ENCODE assay signal across 1 cellular context in the genomic region with DNA sequence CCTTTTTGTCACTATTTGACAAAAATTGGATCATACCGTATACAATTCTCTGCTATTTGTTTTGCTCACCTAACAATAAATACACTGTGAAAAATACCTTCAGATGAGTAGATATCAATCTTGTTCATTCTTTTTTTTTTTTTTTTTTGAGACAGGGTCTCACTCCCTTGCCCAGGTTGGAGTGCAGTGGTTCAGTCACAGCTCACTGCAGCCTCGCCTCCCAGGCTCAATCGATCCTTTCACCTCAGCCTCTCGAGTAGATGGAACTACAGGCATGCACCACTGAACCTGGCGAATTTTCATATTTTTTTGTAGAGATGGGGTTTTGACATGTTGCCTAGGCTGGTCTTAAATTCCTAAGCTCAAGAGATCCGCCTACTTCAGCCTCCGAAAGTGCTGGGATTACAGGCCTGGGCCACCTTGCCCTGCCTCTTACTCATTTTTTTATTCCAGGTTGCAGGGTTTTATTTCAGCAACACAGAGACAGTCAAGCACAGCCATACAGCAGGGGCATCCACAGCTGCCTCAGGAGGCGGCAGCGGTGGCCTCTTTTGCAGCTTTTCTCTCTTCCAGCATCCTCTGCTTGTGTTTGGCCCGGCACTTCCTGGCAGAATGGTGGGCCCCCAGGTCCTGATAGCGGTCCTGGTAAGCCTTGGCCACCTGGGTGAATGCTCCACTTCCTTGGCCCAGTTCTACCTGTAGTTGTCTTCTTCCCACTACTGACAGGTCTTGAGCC.
TF ChIP-seq lines count a peak whose summit lies in the region.

No MANE protein-coding gene starts in this region.

TF ChIP-seq in GM23338, 12 proteins besides CTCF, POLR2A, EP300 and RAD21:
- TF ChIP-seq JUNB (IDR thresholded peaks at IDR 0.05; ENCODE audit: unreplicated experiment): no peak
- TF ChIP-seq NANOG (IDR thresholded peaks at IDR 0.05; ENCODE audit: borderline replicate concordance): no peak
- no peak for TF ChIP-seq EZH2phosphoT487 (IDR thresholded peaks at IDR 0.05; ENCODE audit: unreplicated experiment)
- TF ChIP-seq ETS1 (IDR thresholded peaks at IDR 0.05): no peak
- TF ChIP-seq EZH2 (IDR thresholded peaks at IDR 0.05; ENCODE audit: low read depth, unreplicated experiment): no peak
- TF ChIP-seq ZNF331 (CRISPR knock-in tag; IDR thresholded peaks at IDR 0.05; ENCODE audit: low read depth): no peak
- no peak for TF ChIP-seq POLR2AphosphoS5 (IDR thresholded peaks at IDR 0.05; ENCODE audit: low read depth)
- TF ChIP-seq, protein P1, sequence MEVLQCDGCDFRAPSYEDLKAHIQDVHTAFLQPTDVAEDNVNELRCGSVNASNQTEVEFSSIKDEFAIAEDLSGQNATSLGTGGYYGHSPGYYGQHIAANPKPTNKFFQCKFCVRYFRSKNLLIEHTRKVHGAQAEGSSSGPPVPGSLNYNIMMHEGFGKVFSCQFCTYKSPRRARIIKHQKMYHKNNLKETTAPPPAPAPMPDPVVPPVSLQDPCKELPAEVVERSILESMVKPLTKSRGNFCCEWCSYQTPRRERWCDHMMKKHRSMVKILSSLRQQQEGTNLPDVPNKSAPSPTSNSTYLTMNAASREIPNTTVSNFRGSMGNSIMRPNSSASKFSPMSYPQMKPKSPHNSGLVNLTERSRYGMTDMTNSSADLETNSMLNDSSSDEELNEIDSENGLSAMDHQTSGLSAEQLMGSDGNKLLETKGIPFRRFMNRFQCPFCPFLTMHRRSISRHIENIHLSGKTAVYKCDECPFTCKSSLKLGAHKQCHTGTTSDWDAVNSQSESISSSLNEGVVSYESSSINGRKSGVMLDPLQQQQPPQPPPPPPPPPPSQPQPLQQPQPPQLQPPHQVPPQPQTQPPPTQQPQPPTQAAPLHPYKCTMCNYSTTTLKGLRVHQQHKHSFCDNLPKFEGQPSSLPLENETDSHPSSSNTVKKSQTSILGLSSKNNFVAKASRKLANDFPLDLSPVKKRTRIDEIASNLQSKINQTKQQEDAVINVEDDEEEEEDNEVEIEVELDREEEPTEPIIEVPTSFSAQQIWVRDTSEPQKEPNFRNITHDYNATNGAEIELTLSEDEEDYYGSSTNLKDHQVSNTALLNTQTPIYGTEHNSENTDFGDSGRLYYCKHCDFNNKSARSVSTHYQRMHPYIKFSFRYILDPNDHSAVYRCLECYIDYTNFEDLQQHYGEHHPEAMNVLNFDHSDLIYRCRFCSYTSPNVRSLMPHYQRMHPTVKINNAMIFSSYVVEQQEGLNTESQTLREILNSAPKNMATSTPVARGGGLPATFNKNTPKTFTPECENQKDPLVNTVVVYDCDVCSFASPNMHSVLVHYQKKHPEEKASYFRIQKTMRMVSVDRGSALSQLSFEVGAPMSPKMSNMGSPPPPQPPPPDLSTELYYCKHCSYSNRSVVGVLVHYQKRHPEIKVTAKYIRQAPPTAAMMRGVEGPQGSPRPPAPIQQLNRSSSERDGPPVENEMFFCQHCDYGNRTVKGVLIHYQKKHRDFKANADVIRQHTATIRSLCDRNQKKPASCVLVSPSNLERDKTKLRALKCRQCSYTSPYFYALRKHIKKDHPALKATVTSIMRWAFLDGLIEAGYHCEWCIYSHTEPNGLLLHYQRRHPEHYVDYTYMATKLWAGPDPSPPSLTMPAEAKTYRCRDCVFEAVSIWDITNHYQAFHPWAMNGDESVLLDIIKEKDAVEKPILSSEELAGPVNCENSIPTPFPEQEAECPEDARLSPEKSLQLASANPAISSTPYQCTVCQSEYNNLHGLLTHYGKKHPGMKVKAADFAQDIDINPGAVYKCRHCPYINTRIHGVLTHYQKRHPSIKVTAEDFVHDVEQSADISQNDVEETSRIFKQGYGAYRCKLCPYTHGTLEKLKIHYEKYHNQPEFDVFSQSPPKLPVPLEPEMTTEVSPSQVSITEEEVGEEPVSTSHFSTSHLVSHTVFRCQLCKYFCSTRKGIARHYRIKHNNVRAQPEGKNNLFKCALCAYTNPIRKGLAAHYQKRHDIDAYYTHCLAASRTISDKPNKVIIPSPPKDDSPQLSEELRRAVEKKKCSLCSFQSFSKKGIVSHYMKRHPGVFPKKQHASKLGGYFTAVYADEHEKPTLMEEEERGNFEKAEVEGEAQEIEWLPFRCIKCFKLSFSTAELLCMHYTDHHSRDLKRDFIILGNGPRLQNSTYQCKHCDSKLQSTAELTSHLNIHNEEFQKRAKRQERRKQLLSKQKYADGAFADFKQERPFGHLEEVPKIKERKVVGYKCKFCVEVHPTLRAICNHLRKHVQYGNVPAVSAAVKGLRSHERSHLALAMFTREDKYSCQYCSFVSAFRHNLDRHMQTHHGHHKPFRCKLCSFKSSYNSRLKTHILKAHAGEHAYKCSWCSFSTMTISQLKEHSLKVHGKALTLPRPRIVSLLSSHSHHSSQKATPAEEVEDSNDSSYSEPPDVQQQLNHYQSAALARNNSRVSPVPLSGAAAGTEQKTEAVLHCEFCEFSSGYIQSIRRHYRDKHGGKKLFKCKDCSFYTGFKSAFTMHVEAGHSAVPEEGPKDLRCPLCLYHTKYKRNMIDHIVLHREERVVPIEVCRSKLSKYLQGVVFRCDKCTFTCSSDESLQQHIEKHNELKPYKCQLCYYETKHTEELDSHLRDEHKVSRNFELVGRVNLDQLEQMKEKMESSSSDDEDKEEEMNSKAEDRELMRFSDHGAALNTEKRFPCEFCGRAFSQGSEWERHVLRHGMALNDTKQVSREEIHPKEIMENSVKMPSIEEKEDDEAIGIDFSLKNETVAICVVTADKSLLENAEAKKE (CRISPR knock-in tag; IDR thresholded peaks at IDR 0.05): no peak
- no peak for TF ChIP-seq STAT1 (IDR thresholded peaks at IDR 0.05; ENCODE audit: unreplicated experiment)
- TF ChIP-seq ZNF114 (CRISPR knock-in tag; IDR thresholded peaks at IDR 0.05): no peak
- no peak for TF ChIP-seq REST (IDR thresholded peaks at IDR 0.05; ENCODE audit: unreplicated experiment)
- TF ChIP-seq CREB1 (CRISPR knock-in tag; IDR thresholded peaks at IDR 0.05; ENCODE audit: low read depth): no peak
